ENCODE assay signal across 24 cellular contexts in the genomic region with DNA sequence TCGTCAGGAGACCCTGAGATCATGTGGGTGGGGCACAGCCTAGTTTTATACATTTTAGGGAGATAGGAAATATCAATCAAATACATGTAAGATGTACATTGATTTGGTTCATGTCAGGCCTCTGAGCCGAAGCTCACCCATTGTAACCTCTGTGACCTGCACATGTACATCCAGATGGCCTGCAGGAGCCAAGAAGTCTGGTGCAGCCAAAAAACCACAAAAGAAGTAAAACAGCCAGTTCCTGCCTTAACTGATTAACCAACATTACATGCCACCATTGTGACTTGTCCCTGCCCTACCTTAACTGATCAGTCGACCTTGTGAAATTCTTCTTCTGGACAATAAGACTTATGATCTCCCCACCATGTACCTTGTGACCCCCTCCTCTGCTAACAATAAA. TPM values are rescaled to one million over a fixed set of nuclear protein-coding genes. Genes with fewer than 3 reads are reported as not detected.
"Had no signal": no experiment of that assay in that cellular context is flagged by ENCODE, and none has a peak within 500 bp of the region (broad histone marks: within the 10 kb centered on the region; RNA-seq: fewer than 3 reads in every experiment).

No MANE protein-coding gene starts in this region.

- H3K9me3 Mint-ChIP-seq: activated naive CD4-positive, alpha-beta T cell treated with anti-CD3 and anti-CD28 coated beads, Interleukin-2, amount 50 U/mL, for 24 hours; activated T-helper 1 cell treated with anti-CD3 and anti-CD28 coated beads, Interleukin-12 subunit alpha, Interleukin-12 subunit beta, Interleukin-2, Interleukin-4 antibody, amounts not matched to agents 30 ng/mL and 10 ng/mL and 1 ng/mL, durations not matched to agents 14 hours and 24 hours and 36 hours; immature natural killer cell; mesothelial cell of epicardium; naive thymus-derived CD8-positive, alpha-beta T cell; neural progenitor cell had no signal

- H3K36me3 Mint-ChIP-seq: activated naive CD4-positive, alpha-beta T cell treated with anti-CD3 and anti-CD28 coated beads, Interleukin-2, amount 50 U/mL, for 24 hours; immature natural killer cell; mesothelial cell of epicardium; naive thymus-derived CD8-positive, alpha-beta T cell; neural progenitor cell had no signal

- H3K27me3 ChIP-seq: brain microvascular endothelial cell, hepatocyte, left lung, sigmoid colon, upper lobe of left lung had no signal

- H3K27ac Mint-ChIP-seq: activated CD8-positive, alpha-beta T cell treated with anti-CD3 and anti-CD28 coated beads, Interleukin-2, amount 10 ng/mL, durations not matched to agents 7 days and 5 days; activated naive CD4-positive, alpha-beta T cell treated with anti-CD3 and anti-CD28 coated beads, Interleukin-2, amount 50 U/mL, for 24 hours; activated T-helper 1 cell treated with anti-CD3 and anti-CD28 coated beads, Interleukin-12 subunit alpha, Interleukin-12 subunit beta, Interleukin-2, Interleukin-4 antibody, amounts not matched to agents 30 ng/mL and 10 ng/mL and 1 ng/mL, durations not matched to agents 14 hours and 24 hours and 36 hours; mesothelial cell of epicardium; neural progenitor cell; T-helper 2 cell treated with Interferon-gamma antibody and Interleukin-4, amounts not matched to agents 5 μg/mL and 100 μg/mL, for 36 hours had no signal

- H3K79me2 ChIP-seq: hepatocyte had no signal

- H3K27ac ChIP-seq: brain microvascular endothelial cell, hepatocyte, neural progenitor cell, sigmoid colon had no signal

- H3K4me1 Mint-ChIP-seq: immature natural killer cell, mesothelial cell of epicardium had no signal

- H3K4me2 ChIP-seq: hepatocyte, neural progenitor cell had no signal

- H2AFZ ChIP-seq: hepatocyte, neural progenitor cell had no signal

- H3K27me3 Mint-ChIP-seq: activated naive CD4-positive, alpha-beta T cell treated with anti-CD3 and anti-CD28 coated beads, Interleukin-2, amount 50 U/mL, for 24 hours; naive thymus-derived CD8-positive, alpha-beta T cell had no signal

- H3K4me3 Mint-ChIP-seq: activated CD8-positive, alpha-beta T cell treated with anti-CD3 and anti-CD28 coated beads, Interleukin-2, amount 10 ng/mL, durations not matched to agents 7 days and 5 days; activated naive CD4-positive, alpha-beta T cell treated with anti-CD3 and anti-CD28 coated beads, Interleukin-2, amount 50 U/mL, for 24 hours; activated T-helper 1 cell treated with anti-CD3 and anti-CD28 coated beads, Interleukin-12 subunit alpha, Interleukin-12 subunit beta, Interleukin-2, Interleukin-4 antibody, amounts not matched to agents 30 ng/mL and 10 ng/mL and 1 ng/mL, durations not matched to agents 14 hours and 24 hours and 36 hours; immature natural killer cell; mesothelial cell of epicardium; naive thymus-derived CD8-positive, alpha-beta T cell; neural progenitor cell; T-helper 2 cell treated with Interferon-gamma antibody and Interleukin-4, amounts not matched to agents 5 μg/mL and 100 μg/mL, for 36 hours had no signal

- H3K9ac ChIP-seq: neural progenitor cell had no signal

- H3K4me1 ChIP-seq: neural progenitor cell, sigmoid colon had no signal

- DNase-seq: activated CD4-positive, alpha-beta T cell treated with anti-CD3 and anti-CD28 coated beads for 1 hour; activated CD4-positive, alpha-beta T cell treated with anti-CD3 and anti-CD28 coated beads, Interleukin-2, amount 50 U/mL, for 1 hour; activated CD8-positive, alpha-beta T cell treated with anti-CD3 and anti-CD28 coated beads, Interleukin-2, amount 10 ng/mL, durations not matched to agents 7 days and 5 days; activated gamma-delta T cell treated with Interleukin-2 at 50 U/mL for 16 hours; aorta; brain microvascular endothelial cell; dermis blood vessel endothelial cell; effector CD8-positive, alpha-beta T cell; erythroblast; foreskin fibroblast; immature natural killer cell; left lung; naive thymus-derived CD8-positive, alpha-beta T cell; retina; sigmoid colon; stimulated activated CD4-positive, alpha-beta T cell treated with anti-CD3 and anti-CD28 coated beads, Interleukin-4, amount 100 ng/mL, for 24 hours; stimulated activated naive CD8-positive, alpha-beta T cell treated with anti-CD3 and anti-CD28 coated beads, Interleukin-15, Interleukin-2, amounts not matched to agents 100 U/mL and 50 U/mL, for 24 hours; upper lobe of left lung had no signal

- ATAC-seq: activated CD8-positive, alpha-beta T cell treated with anti-CD3 and anti-CD28 coated beads, Interleukin-2, amount 10 ng/mL, durations not matched to agents 7 days and 5 days; naive thymus-derived CD8-positive, alpha-beta T cell; stimulated activated naive CD8-positive, alpha-beta T cell treated with anti-CD3 and anti-CD28 coated beads, Interleukin-15, Interleukin-2, amounts not matched to agents 100 U/mL and 50 U/mL, for 24 hours had no signal

- H3K9me3 ChIP-seq: left lung, sigmoid colon, upper lobe of left lung had no signal

- H3K36me3 ChIP-seq: brain microvascular endothelial cell, left lung, neural progenitor cell, sigmoid colon, upper lobe of left lung had no signal

- H3K4me3 ChIP-seq: hepatocyte, left lung, neural progenitor cell, sigmoid colon had no signal

RNA-seq across cellular contexts. Expression of gene RARRES2, which starts 34.3 kb away (rescaled TPM):
- total RNA-seq: activated CD8-positive, alpha-beta T cell treated with anti-CD3 and anti-CD28 coated beads, Interleukin-2, amount 10 ng/mL, durations not matched to agents 7 days and 5 days; activated T-helper 1 cell treated with anti-CD3 and anti-CD28 coated beads, Interleukin-12 subunit alpha, Interleukin-12 subunit beta, Interleukin-2, Interleukin-4 antibody, amounts not matched to agents 30 ng/mL and 10 ng/mL and 1 ng/mL, durations not matched to agents 14 hours and 24 hours and 36 hours had no signal
